Comparison of ENCODE assay signal across 11 cellular contexts in genomic region chr14:22978487-22978837, GRCh38. TPM values are rescaled to one million over a fixed set of nuclear protein-coding genes. Genes with fewer than 3 reads are reported as not detected.
DNase-seq lines count a peak whose midpoint lies in the region; ATAC-seq and TF ChIP-seq lines count a peak whose summit lies in the region.
"Had no signal": no experiment of that assay in that cellular context is flagged by ENCODE, and none has a peak within 500 bp of the region (broad histone marks: within the 10 kb centered on the region; RNA-seq: fewer than 3 reads in every experiment).

No MANE protein-coding gene starts in this region.

- no peaks in the 10 kb centered on the region for H3K9me3 ChIP-seq in CD4-positive, CD25-positive, alpha-beta regulatory T cell (ENCODE audit: control insufficient read depth in 2 of 2, low read length in 2 of 2)
- H3K9me3 ChIP-seq in RWPE2 (ENCODE audit: severe bottlenecking): no peaks in the 10 kb centered on the region
- H3K9me3 ChIP-seq in spleen: no peaks in the 10 kb centered on the region

- H3K36me3 ChIP-seq in CD4-positive, CD25-positive, alpha-beta regulatory T cell (ENCODE audit: control insufficient read depth, insufficient read depth, low read length): no peaks in the 10 kb centered on the region
- H3K36me3 ChIP-seq in RWPE2 (ENCODE audit: low read depth) (peaks cover 75% of the 10 kb centered on the region), spleen (no peaks in the 10 kb centered on the region)

- H3K27ac Mint-ChIP-seq in CD4-positive, CD25-positive, alpha-beta regulatory T cell: peak overlapping the region; percentile 6 to 62 (median 16)
- H3K27ac Mint-ChIP-seq in progenitor cell of endocrine pancreas: peak overlapping the region; percentile 100
- H3K27ac Mint-ChIP-seq in natural killer cell treated with Interleukin-12 subunit alpha and Interleukin-12 subunit beta and Interleukin-15 and Interleukin-18, amount 100 ng/mL, for 72 hours: no peak overlapping the region

- no peak overlapping the region for H3K27ac ChIP-seq in CD4-positive, CD25-positive, alpha-beta regulatory T cell (ENCODE audit: insufficient read depth, low read length, poor library complexity, severe bottlenecking)
- H3K27ac ChIP-seq in RWPE2 (ENCODE audit: poor library complexity, severe bottlenecking): peak overlapping the region; percentile 100
- H3K27ac ChIP-seq in spleen: peak overlapping the region in 3 of 8 donors; percentile 11 to 54 (median 42)

- no peaks in the 10 kb centered on the region for H3K9me3 Mint-ChIP-seq in CD4-positive, CD25-positive, alpha-beta regulatory T cell
- no peaks in the 10 kb centered on the region for H3K9me3 Mint-ChIP-seq in progenitor cell of endocrine pancreas (ENCODE audit: low read depth)
- H3K9me3 Mint-ChIP-seq in natural killer cell treated with Interleukin-12 subunit alpha and Interleukin-12 subunit beta and Interleukin-15 and Interleukin-18, amount 100 ng/mL, for 72 hours: no peaks in the 10 kb centered on the region

- no peak for DNase-seq in CD4-positive, CD25-positive, alpha-beta regulatory T cell
- DNase-seq in RWPE2 (ENCODE audit: low spot score): no peak
- no peak for DNase-seq in fibroblast of the aortic adventitia (ENCODE audit: low read depth)
- DNase-seq in progenitor cell of endocrine pancreas (ENCODE audit: low spot score, unreplicated experiment): no peak
- DNase-seq in spleen: no peak
- DNase-seq in NCI-H69 (lab: John Stamatoyannopoulos, UW): no peak
- no peak for DNase-seq in natural killer cell treated with Interleukin-12 subunit alpha and Interleukin-12 subunit beta and Interleukin-15 and Interleukin-18, amount 100 ng/mL, for 72 hours (ENCODE audit: low spot score)
- DNase-seq: cerebellar nuclear complex, NCI-H774, T-helper 9 cell had no signal

- no peak overlapping the region for H3K4me3 ChIP-seq in CD4-positive, CD25-positive, alpha-beta regulatory T cell (ENCODE audit: low read depth, low read length)
- no peak overlapping the region for H3K4me3 ChIP-seq in RWPE2 (ENCODE audit: severe bottlenecking)
- peak overlapping the region; percentile 28 for H3K4me3 ChIP-seq in fibroblast of the aortic adventitia (ENCODE audit: low read depth, low read length)
- no peak overlapping the region for H3K4me3 ChIP-seq in spleen

- no peak for TF ChIP-seq CTCF in RWPE2 (IDR thresholded peaks at IDR 0.05; ENCODE audit: poor library complexity, severe bottlenecking)
- no peak for TF ChIP-seq CTCF in fibroblast of the aortic adventitia (IDR thresholded peaks at IDR 0.05; ENCODE audit: insufficient read depth, low read length)
- no peak for TF ChIP-seq CTCF in progenitor cell of endocrine pancreas (IDR thresholded peaks at IDR 0.05; ENCODE audit: unreplicated experiment)
- TF ChIP-seq CTCF in spleen (IDR thresholded peaks at IDR 0.05 in 8 of 11, conservative IDR thresholded peaks at IDR 0.05 in 3 of 11): no peak

- H3K27me3 Mint-ChIP-seq in CD4-positive, CD25-positive, alpha-beta regulatory T cell: peaks cover 33% of the 10 kb centered on the region
- no peaks in the 10 kb centered on the region for H3K27me3 Mint-ChIP-seq in progenitor cell of endocrine pancreas
- peaks cover 16 to 19% of the 10 kb centered on the region in 2 donors for H3K27me3 Mint-ChIP-seq in natural killer cell treated with Interleukin-12 subunit alpha and Interleukin-12 subunit beta and Interleukin-15 and Interleukin-18, amount 100 ng/mL, for 72 hours

- H3K27me3 ChIP-seq in CD4-positive, CD25-positive, alpha-beta regulatory T cell (ENCODE audit: control insufficient read depth, insufficient read depth, low read length): peaks cover 5% of the 10 kb centered on the region
- H3K27me3 ChIP-seq in RWPE2 (ENCODE audit: insufficient read depth, poor library complexity, severe bottlenecking) (no peaks in the 10 kb centered on the region), spleen (replicated peaks in 1 of 7) (peaks cover 0 to 35% (median 23%) of the 10 kb centered on the region in 7 donors)

- intact Hi-C loops in spleen (cut with DNase I; ENCODE audit: low total_unique reads): no loop called here

- peaks cover 32% of the 10 kb centered on the region for H3K4me1 ChIP-seq in CD4-positive, CD25-positive, alpha-beta regulatory T cell (ENCODE audit: control insufficient read depth, insufficient read depth, low read length, poor library complexity, severe bottlenecking)
- H3K4me1 ChIP-seq in RWPE2 (ENCODE audit: insufficient read depth, poor library complexity, severe bottlenecking) (peaks cover 50% of the 10 kb centered on the region), spleen (peaks cover 12 to 95% (median 49%) of the 10 kb centered on the region in 6 donors)

- peak overlapping the region in 1 of 4 donors; percentile 67 for H3K4me3 Mint-ChIP-seq in CD4-positive, CD25-positive, alpha-beta regulatory T cell
- H3K4me3 Mint-ChIP-seq in progenitor cell of endocrine pancreas (ENCODE audit: low read depth): peak overlapping the region; percentile 82
- no peak overlapping the region for H3K4me3 Mint-ChIP-seq in natural killer cell treated with Interleukin-12 subunit alpha and Interleukin-12 subunit beta and Interleukin-15 and Interleukin-18, amount 100 ng/mL, for 72 hours

- peaks cover 0 to 9% (median 3%) of the 10 kb centered on the region in 4 donors for H3K4me1 Mint-ChIP-seq in CD4-positive, CD25-positive, alpha-beta regulatory T cell
- H3K4me1 Mint-ChIP-seq in progenitor cell of endocrine pancreas (ENCODE audit: low read depth): peaks cover 49% of the 10 kb centered on the region
- peaks cover 0 to 7% of the 10 kb centered on the region in 2 donors for H3K4me1 Mint-ChIP-seq in natural killer cell treated with Interleukin-12 subunit alpha and Interleukin-12 subunit beta and Interleukin-15 and Interleukin-18, amount 100 ng/mL, for 72 hours (ENCODE audit: low read depth in 2 of 2)

- WGBS in spleen, 5 donors: 66 to 86% (median 80%) methylated on average over 3 of the region's 3 CpGs

- ATAC-seq in CD4-positive, CD25-positive, alpha-beta regulatory T cell (ENCODE audit: low read depth in 2 of 2): no peak
- no peak for ATAC-seq in RWPE2 (ENCODE audit: low read depth)
- ATAC-seq in natural killer cell treated with Interleukin-12 subunit alpha and Interleukin-12 subunit beta and Interleukin-15 and Interleukin-18, amount 100 ng/mL, for 72 hours: no peak
- no peak for ATAC-seq in HG03469 (IDR thresholded peaks at IDR 0.05; ENCODE audit: unreplicated experiment)

- TF ChIP-seq POLR2A in spleen (IDR thresholded peaks at IDR 0.05): no peak

- H3K36me3 Mint-ChIP-seq in CD4-positive, CD25-positive, alpha-beta regulatory T cell: no peaks in the 10 kb centered on the region
- peaks cover 37% of the 10 kb centered on the region for H3K36me3 Mint-ChIP-seq in progenitor cell of endocrine pancreas (ENCODE audit: insufficient read depth)
- H3K36me3 Mint-ChIP-seq in natural killer cell treated with Interleukin-12 subunit alpha and Interleukin-12 subunit beta and Interleukin-15 and Interleukin-18, amount 100 ng/mL, for 72 hours: no peaks in the 10 kb centered on the region

RNA-seq across cellular contexts. Expression of gene AJUBA, which starts 3.9 kb away (rescaled TPM):
- total RNA-seq in CD4-positive, CD25-positive, alpha-beta regulatory T cell: 0.54 TPM
- polyA plus RNA-seq in CD4-positive, CD25-positive, alpha-beta regulatory T cell: 1 to 10 TPM in 1 of 4 donors, under 1 TPM in 3; 0.20 to 1.0 (median 0.71) TPM
- total RNA-seq in fibroblast of the aortic adventitia (ENCODE audit: low replicate concordance) (14.6 and 47.6 TPM in 2 replicates), progenitor cell of endocrine pancreas (97.1 and 104 TPM in 2 replicates), spleen (10 to 100 TPM in 1 of 7 donors, 1 to 10 TPM in 6; 1.4 to 11.0 (median 5.3) TPM)
- 1 to 10 TPM in 1 of 3 donors, under 1 TPM in 2; 0.63 to 2.1 (median 0.68) TPM for polyA plus RNA-seq in spleen
- total RNA-seq in natural killer cell treated with Interleukin-12 subunit alpha and Interleukin-12 subunit beta and Interleukin-15 and Interleukin-18, amount 100 ng/mL, for 72 hours: 1 to 10 TPM in 1 of 2 donors, under 1 TPM in 1; 0.17 to 2.1 TPM

RNA-seq across cellular contexts. Expression of gene HAUS4, which starts 21.6 kb away (rescaled TPM):
- total RNA-seq in CD4-positive, CD25-positive, alpha-beta regulatory T cell: 20.0 TPM
- 10 to 100 TPM; 30.0 to 41.9 (median 37.0) TPM for polyA plus RNA-seq in CD4-positive, CD25-positive, alpha-beta regulatory T cell
- 29.3 and 31.2 TPM in 2 replicates for total RNA-seq in fibroblast of the aortic adventitia (ENCODE audit: low replicate concordance)
- total RNA-seq in progenitor cell of endocrine pancreas: 36.6 and 39.1 TPM in 2 replicates
- 10 to 100 TPM; 37.7 to 83.5 (median 50.6) TPM for total RNA-seq in spleen
- 10 to 100 TPM; 21.1 to 44.3 (median 31.5) TPM for polyA plus RNA-seq in spleen
- total RNA-seq in natural killer cell treated with Interleukin-12 subunit alpha and Interleukin-12 subunit beta and Interleukin-15 and Interleukin-18, amount 100 ng/mL, for 72 hours: 10 to 100 TPM; 34.4 to 56.8 TPM

RNA-seq across cellular contexts. Expression of gene C14orf93, which starts 31.5 kb away (rescaled TPM):
- 8.5 TPM for total RNA-seq in CD4-positive, CD25-positive, alpha-beta regulatory T cell
- polyA plus RNA-seq in CD4-positive, CD25-positive, alpha-beta regulatory T cell: 1 to 10 TPM; 4.7 to 7.5 (median 6.9) TPM
- total RNA-seq in fibroblast of the aortic adventitia (ENCODE audit: low replicate concordance) (7.0 and 8.1 TPM in 2 replicates), progenitor cell of endocrine pancreas (14.4 and 15.4 TPM in 2 replicates), spleen (10 to 100 TPM in 6 of 7 donors, 1 to 10 TPM in 1; 7.3 to 27.0 (median 11.3) TPM)
- 1 to 10 TPM; 7.5 to 8.8 (median 8.0) TPM for polyA plus RNA-seq in spleen
- total RNA-seq in natural killer cell treated with Interleukin-12 subunit alpha and Interleukin-12 subunit beta and Interleukin-15 and Interleukin-18, amount 100 ng/mL, for 72 hours: 10 to 100 TPM in 1 of 2 donors, 1 to 10 TPM in 1; 2.8 to 10.8 TPM

RNA-seq across cellular contexts. Expression of gene PRMT5, which starts 49.3 kb away (rescaled TPM):
- 19.3 TPM for total RNA-seq in CD4-positive, CD25-positive, alpha-beta regulatory T cell
- polyA plus RNA-seq in CD4-positive, CD25-positive, alpha-beta regulatory T cell: 10 to 100 TPM; 37.4 to 43.3 (median 40.5) TPM
- total RNA-seq in fibroblast of the aortic adventitia (ENCODE audit: low replicate concordance) (23.0 and 53.5 TPM in 2 replicates), progenitor cell of endocrine pancreas (104 and 111 TPM in 2 replicates), spleen (10 to 100 TPM; 31.1 to 44.7 (median 40.6) TPM)
- 10 to 100 TPM; 18.6 to 30.6 (median 24.9) TPM for polyA plus RNA-seq in spleen
- 100 to 1,000 TPM; 108 to 171 TPM for total RNA-seq in natural killer cell treated with Interleukin-12 subunit alpha and Interleukin-12 subunit beta and Interleukin-15 and Interleukin-18, amount 100 ng/mL, for 72 hours

RNA-seq across cellular contexts. Expression of gene PSMB5, which starts 56.2 kb away (rescaled TPM):
- 13.8 TPM for total RNA-seq in CD4-positive, CD25-positive, alpha-beta regulatory T cell
- 10 to 100 TPM; 28.2 to 50.9 (median 39.5) TPM for polyA plus RNA-seq in CD4-positive, CD25-positive, alpha-beta regulatory T cell
- total RNA-seq in fibroblast of the aortic adventitia (ENCODE audit: low replicate concordance) (164 and 176 TPM in 2 replicates), progenitor cell of endocrine pancreas (156 and 165 TPM in 2 replicates), spleen (10 to 100 TPM; 43.1 to 72.3 (median 55.1) TPM)
- polyA plus RNA-seq in spleen: 10 to 100 TPM; 36.5 to 80.1 (median 60.9) TPM
- 100 to 1,000 TPM; 102 to 121 TPM for total RNA-seq in natural killer cell treated with Interleukin-12 subunit alpha and Interleukin-12 subunit beta and Interleukin-15 and Interleukin-18, amount 100 ng/mL, for 72 hours

Comparison
In these comparisons a context has a peak if more than half of its experiments do, and no peak if none do; other contexts are left out.
1. H3K27ac Mint-ChIP-seq: peak in CD4-positive, CD25-positive, alpha-beta regulatory T cell (3 of 3) and progenitor cell of endocrine pancreas (single experiment); none in natural killer cell treated with Interleukin-12 subunit alpha and Interleukin-12 subunit beta and Interleukin-15 and Interleukin-18, amount 100 ng/mL, for 72 hours (0 of 2).